In the genomic region with DNA sequence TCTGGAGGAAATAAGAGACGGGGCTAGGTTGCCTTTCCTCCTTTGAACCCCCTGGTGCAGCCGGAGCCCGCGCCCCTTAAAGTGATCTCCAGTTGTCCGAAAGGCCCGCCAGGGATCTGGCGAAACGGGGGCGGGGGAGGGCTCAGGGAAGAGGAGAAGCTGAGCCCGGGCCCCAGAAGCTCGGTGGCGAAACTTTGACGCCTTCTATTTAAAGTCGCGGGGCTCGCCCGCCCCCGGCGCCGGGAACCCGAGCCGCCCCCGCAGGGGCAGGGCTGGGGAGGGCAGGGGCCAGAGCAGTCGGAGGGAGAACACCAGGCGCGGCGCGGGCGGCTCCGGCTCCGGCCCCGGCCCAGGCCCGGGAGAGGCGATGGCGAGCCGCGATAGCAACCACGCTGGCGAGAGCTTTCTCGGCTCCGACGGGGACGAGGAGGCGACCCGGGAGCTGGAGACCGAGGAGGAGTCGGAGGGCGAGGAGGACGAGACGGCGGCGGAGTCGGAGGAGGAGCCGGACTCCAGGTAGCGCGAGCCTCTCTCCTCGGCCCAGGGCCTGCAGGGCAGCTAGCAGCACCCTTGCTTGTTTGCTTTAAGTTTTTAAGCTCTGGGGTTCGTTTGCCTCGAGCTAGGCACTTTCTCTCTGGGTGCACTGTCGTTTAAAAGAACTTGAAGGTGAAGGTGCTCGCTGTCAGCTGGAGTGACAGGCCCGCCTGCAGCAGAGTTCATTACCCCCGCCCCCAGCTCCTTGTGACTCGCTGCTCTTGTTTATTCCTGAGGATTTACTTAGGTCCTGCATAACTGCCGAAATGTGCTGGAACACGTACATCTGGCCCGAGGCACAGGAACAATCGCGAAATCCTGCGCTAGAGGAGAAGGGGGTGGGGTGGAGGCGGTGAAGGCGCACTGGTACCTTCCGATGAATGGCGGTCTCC, we compare ENCODE assay signal across 8 cellular contexts. TPM values are rescaled to one million over a fixed set of nuclear protein-coding genes. Genes with fewer than 3 reads are reported as not detected.
DNase-seq lines count a peak whose midpoint lies in the region; ATAC-seq, FAIRE-seq and TF ChIP-seq lines count a peak whose summit lies in the region.

A gene (plus strand): TSS at position 296 of the 926 bp plus-strand sequence. CDS start 72 bp downstream, at position 368.

- peak within 1 kb of the TSS in 3 of 4 experiments; percentile 21 to 65 (median 43); a peak in 5 of 7 replicates for H3K9ac ChIP-seq in H1 (replicated peaks in 1 of 4; ENCODE audit: extremely low read depth in 1 of 4, low read depth in 3 of 4, low read length in 3 of 4)

- no peak within 1 kb of the TSS for H2BK15ac ChIP-seq in H1 (ENCODE audit: low read length)

- H2BK120ac ChIP-seq in H1 (replicated peaks; ENCODE audit: low read depth, low read length) = no peak within 1 kb of the TSS

- no peak within 1 kb of the TSS for H4K5ac ChIP-seq in H1 (ENCODE audit: insufficient read length, low read depth, low read length)

- H4K91ac ChIP-seq in H1 (replicated peaks; ENCODE audit: insufficient read length, low read length) = no peak within 1 kb of the TSS

- no peaks in the 10 kb centered on the region for H3K79me1 ChIP-seq in H1 (ENCODE audit: low read depth, low read length)

- POLR2A ChIA-PET in H1 (lab: Charles Lee; ENCODE audit: partially characterized antibody) = interaction anchor here (0.9 to 1.4 kb wide), 5 partner anchors 8 to 78 kb away, joined by 3 to 5 read pairs (median 3); a partner anchor contains a TSS
- POLR2A ChIA-PET in activated CD4-positive, alpha-beta memory T cell treated with anti-CD3 and anti-CD28 coated beads for 36 hours (lab: Charles Lee) = no interaction called here

- no peak for TF ChIP-seq CTCF in H1 (IDR thresholded peaks at IDR 0.05; ENCODE audit: control extremely low read depth in 1 of 3, insufficient read depth in 1 of 3, low read depth in 1 of 3, low read length in 3 of 3)

- no peaks in the 10 kb centered on the region; a peak in 1 of 7 replicates for H3K27me3 ChIP-seq in H1 (replicated peaks in 1 of 4; ENCODE audit: control insufficient read depth in 3 of 4, extremely low read depth in 1 of 4, insufficient read depth in 3 of 4, low read length in 3 of 4)

- H2BK12ac ChIP-seq in H1 (ENCODE audit: low read depth, low read length) = no peak within 1 kb of the TSS

- peak within 1 kb of the TSS; percentile 39; the same call in 1 of the 2 replicates for H3K18ac ChIP-seq in H1 (ENCODE audit: extremely low read depth, low read length)

- H3K4me3 ChIP-seq in H1 (ENCODE audit: extremely low read depth in 1 of 4, insufficient read depth in 2 of 4, low read depth in 3 of 4, low read length in 4 of 4) (peak within 1 kb of the TSS; percentile 47 to 66 (median 48)), skin epidermis (peak within 1 kb of the TSS; percentile 23 to 54 (median 33))

- DNase-seq in HuH-7.5 (ENCODE audit: low spot score) (peak; percentile 19), H1 (ENCODE audit: low read depth in 1 of 2, low spot score in 2 of 2) (peak in 1 of 2 experiments; percentile 80), left colon (peak in 1 of 2 donors; percentile 19), RKO (ENCODE audit: low spot score) (no peak), NCI-H1694 (lab: John Stamatoyannopoulos, UW) (no peak), HTR-8/SVneo (ENCODE audit: insufficient read length, low spot score) (no peak)
- no peak for DNase-seq in activated CD4-positive, alpha-beta memory T cell treated with anti-CD3 and anti-CD28 coated beads for 36 hours

- H4K8ac ChIP-seq in H1 (ENCODE audit: extremely low read depth, insufficient read depth, low read length) = peak within 1 kb of the TSS; percentile 45; the same call in 1 of the 2 replicates

- H3K27ac Mint-ChIP-seq in activated CD4-positive, alpha-beta memory T cell treated with anti-CD3 and anti-CD28 coated beads for 36 hours = no peak within 1 kb of the TSS

- no peak within 1 kb of the TSS for H2BK20ac ChIP-seq in H1 (ENCODE audit: low read length)

- no peak for TF ChIP-seq RAD21 in H1 (IDR thresholded peaks at IDR 0.05 in 1 of 2, conservative IDR thresholded peaks at IDR 0.05 in 1 of 2; ENCODE audit: low read depth in 2 of 2, low read length in 2 of 2)

- H3K23me2 ChIP-seq in H1 (ENCODE audit: low read depth, low read length) = peaks cover 9% of the 10 kb centered on the region; the same call in 1 of the 2 replicates

- H3K23ac ChIP-seq in H1 (ENCODE audit: insufficient read length) = no peak within 1 kb of the TSS

- peaks cover 4% of the 10 kb centered on the region for H3K9me3 Mint-ChIP-seq in activated CD4-positive, alpha-beta memory T cell treated with anti-CD3 and anti-CD28 coated beads for 36 hours

- FAIRE-seq in H1 (lab: Jason Lieb, UNC) (no peak), HTR-8/SVneo (lab: Jason Lieb, UNC) (no peak)

- H3K27ac ChIP-seq in H1 (ENCODE audit: low read depth, low read length) (no peak within 1 kb of the TSS), skin epidermis (peak within 1 kb of the TSS in 19 of 21 experiments; percentile 7 to 78 (median 55))

- CTCF ChIA-PET in H1 (lab: Charles Lee; ENCODE audit: partially characterized antibody) = interaction anchor here (0.9 to 7.8 kb wide), 7 partner anchors 14 to 394 kb away, joined by 3 to 45 read pairs (median 4); no protein-coding TSS in a partner anchor
- CTCF ChIA-PET in activated CD4-positive, alpha-beta memory T cell treated with anti-CD3 and anti-CD28 coated beads for 36 hours (lab: Charles Lee) = no interaction called here

- TF ChIP-seq EP300 in H1 (IDR thresholded peaks at IDR 0.05; ENCODE audit: borderline replicate concordance in 1 of 2, low read depth in 2 of 2, low read length in 2 of 2) = no peak

- no peak within 1 kb of the TSS for H2BK5ac ChIP-seq in H1 (ENCODE audit: low read depth, low read length)

- no peak within 1 kb of the TSS for H3K56ac ChIP-seq in H1 (replicated peaks; ENCODE audit: insufficient read length, low read depth, low read length)

- H3K4me3 Mint-ChIP-seq in activated CD4-positive, alpha-beta memory T cell treated with anti-CD3 and anti-CD28 coated beads for 36 hours = no peak within 1 kb of the TSS

- peak within 1 kb of the TSS; percentile 76 to 79 for H3K4me2 ChIP-seq in H1 (ENCODE audit: insufficient read depth in 1 of 2, low read depth in 2 of 2, low read length in 2 of 2)

- peaks cover 9% of the 10 kb centered on the region for H3K4me1 Mint-ChIP-seq in activated CD4-positive, alpha-beta memory T cell treated with anti-CD3 and anti-CD28 coated beads for 36 hours (ENCODE audit: low read depth)

- TF ChIP-seq POLR2A in H1 (IDR thresholded peaks at IDR 0.05; ENCODE audit: control extremely low read depth in 1 of 2, low read depth in 2 of 2, low read length in 2 of 2) = peak in 1 of 2 experiments; percentile 12; a peak in 1 of 3 replicates

- intact Hi-C loops in left colon (cut with DNase I, micrococcal nuclease) = no loop called here
- intact Hi-C loops in activated CD4-positive, alpha-beta memory T cell treated with anti-CD3 and anti-CD28 coated beads for 36 hours (cut with micrococcal nuclease) = no loop called here

- H2AFZ ChIP-seq in H1 (ENCODE audit: low read length) = peak within 1 kb of the TSS; percentile 95

- H3K4me1 ChIP-seq in H1 (replicated peaks in 1 of 4; ENCODE audit: control insufficient read depth in 3 of 4, insufficient read depth in 4 of 4, low read length in 3 of 4) = peaks cover 0 to 7% (median 1%) of the 10 kb centered on the region in 4 experiments; a peak in 3 of 7 replicates

- H3K36me3 ChIP-seq in H1 (ENCODE audit: control insufficient read depth in 2 of 4, insufficient read depth in 4 of 4, low read length in 3 of 4) = no peaks in the 10 kb centered on the region; a peak in 2 of 8 replicates

- no peaks in the 10 kb centered on the region for H3K27me3 Mint-ChIP-seq in activated CD4-positive, alpha-beta memory T cell treated with anti-CD3 and anti-CD28 coated beads for 36 hours

- ATAC-seq in left colon = peak; percentile 56

- H3K36me3 Mint-ChIP-seq in activated CD4-positive, alpha-beta memory T cell treated with anti-CD3 and anti-CD28 coated beads for 36 hours = peaks cover 27% of the 10 kb centered on the region

- no peak within 1 kb of the TSS for H3K4ac ChIP-seq in H1 (replicated peaks; ENCODE audit: insufficient read length, low read depth, low read length)

- no peak within 1 kb of the TSS for H3K14ac ChIP-seq in H1 (ENCODE audit: insufficient read length)

- H4K20me1 ChIP-seq in H1 (replicated peaks in 1 of 2; ENCODE audit: control insufficient read depth in 1 of 2, insufficient read depth in 2 of 2, low read length in 2 of 2) = no peaks in the 10 kb centered on the region

- no peaks in the 10 kb centered on the region; a peak in 1 of 4 replicates for H3K9me3 ChIP-seq in H1 (ENCODE audit: insufficient read depth in 2 of 2, low read depth in 1 of 2, low read length in 1 of 2)

- H3K79me2 ChIP-seq in H1 (ENCODE audit: control insufficient read depth in 1 of 2, insufficient read depth in 2 of 2, low read length in 2 of 2) = no peaks in the 10 kb centered on the region

- H2AK5ac ChIP-seq in H1 (ENCODE audit: low read depth, low read length) = no peak within 1 kb of the TSS

- 11% methylated on average over 47 of the region's 74 CpGs; no CpG with 5 or more reads in 1 of the 2 experiments for WGBS in H1 (ENCODE audit: extremely low coverage in 1 of 2, insufficient coverage in 1 of 2, insufficient read length in 1 of 2, insufficient replicate concordance in 2 of 2, low coverage in 1 of 2, low lambda C conversion rate in 2 of 2, missing lambda C conversion rate in 1 of 2), 2 experiments

TF ChIP-seq in H1, 55 proteins besides CTCF, POLR2A, EP300 and RAD21 (continues in another document):
- TF ChIP-seq SIN3A (conservative IDR thresholded peaks at IDR 0.05 in 1 of 2, IDR thresholded peaks at IDR 0.05 in 1 of 2; ENCODE audit: low read depth in 1 of 2, low read length in 2 of 2) = peak in 1 of 2 experiments; percentile 19; a peak in 1 of 4 replicates
- no peak for TF ChIP-seq BACH1 (IDR thresholded peaks at IDR 0.05; ENCODE audit: low read length)
- peak; percentile 54 for TF ChIP-seq ASH2L (IDR thresholded peaks at IDR 0.05; ENCODE audit: low read length)
- TF ChIP-seq TAF1 (IDR thresholded peaks at IDR 0.05; ENCODE audit: low read depth, low read length) = peak; percentile 45; the same call in 1 of the 2 replicates

RNA-seq across cellular contexts. Expression of the gene that starts here (rescaled TPM):
- total RNA-seq in H1 (2021; fragmentation: NEBNext Ultra II Directional; extraction: Animal tissue kit (Norgen Biotek cat#: 25700)) = 0.65 and 0.95 TPM in 2 replicates
- 0.88 and 1.1 TPM in 2 replicates for polyA plus RNA-seq in H1 (2011; rRNA removed)
- polyA plus RNA-seq in H1 (2011; cell fraction: cytosol; rRNA removed) = 1.3 TPM
- polyA plus RNA-seq in H1 (2011; cell fraction: nucleus; rRNA removed) = 2.7 TPM
- 0.57 to 1.1 TPM (median 0.78 TPM) in 4 replicates for polyA plus RNA-seq in H1 (2012, experiment 1 of 2)
- polyA plus RNA-seq in H1 (2012, experiment 2 of 2) = 0.05 TPM
- polyA plus RNA-seq in H1 (2013, experiment 1 of 2) = 0.41 TPM
- 0.42 TPM for polyA plus RNA-seq in H1 (2013, experiment 2 of 2)
- polyA minus RNA-seq in H1 (2011; rRNA and poly(A)+ RNA removed) = 2.4 and 3.8 TPM in 2 replicates
- polyA minus RNA-seq in H1 (2011; cell fraction: cytosol; rRNA and poly(A)+ RNA removed) = 0.37 TPM
- polyA minus RNA-seq in H1 (2011; cell fraction: nucleus; rRNA and poly(A)+ RNA removed) = 3.5 TPM
- under 1 TPM; 0.31 to 0.70 TPM for total RNA-seq in left colon
- under 1 TPM; 0.15 to 0.26 TPM for total RNA-seq in activated CD4-positive, alpha-beta memory T cell treated with anti-CD3 and anti-CD28 coated beads for 36 hours

Comparison
In these comparisons a context has a peak if more than half of its experiments do, and no peak if none do; other contexts are left out.
1. Peak in ATAC-seq in left colon; RNA of the gene not detected or under 1 TPM.